In genomic region chr2:97645700-97646629, GRCh38 we compare ENCODE assay signal across 8 cellular contexts. TPM values are rescaled to one million over a fixed set of nuclear protein-coding genes. Genes with fewer than 3 reads are reported as not detected.
DNase-seq lines count a peak whose midpoint lies in the region; ATAC-seq and TF ChIP-seq lines count a peak whose summit lies in the region.

COX5B (plus strand) TSS chr2:97646062; CDS start chr2:97646087, 25 bp downstream.

- no peaks in the 10 kb centered on the region for H3K27me3 ChIP-seq in right atrium auricular region
- H3K27me3 ChIP-seq in uterus, result no peaks in the 10 kb centered on the region

- H3K4me3 ChIP-seq in right atrium auricular region (peak within 1 kb of the TSS; percentile 90 to 91), uterus (peak within 1 kb of the TSS; percentile 90 to 96)

- H3K36me3 ChIP-seq in right atrium auricular region (peaks cover 37% of the 10 kb centered on the region), uterus (no peaks in the 10 kb centered on the region)

- no peaks in the 10 kb centered on the region for H3K9me3 ChIP-seq in right atrium auricular region
- no peaks in the 10 kb centered on the region for H3K9me3 ChIP-seq in uterus

- H3K27ac ChIP-seq in right atrium auricular region (peak within 1 kb of the TSS; percentile 93 to 94), uterus (peak within 1 kb of the TSS; percentile 92)

- TF ChIP-seq CTCF in right atrium auricular region (IDR thresholded peaks at IDR 0.05), result no peak
- TF ChIP-seq CTCF in uterus (IDR thresholded peaks at IDR 0.05), result peak in 3 of 4 experiments; percentile 11 to 38 (median 22)

- TF ChIP-seq POLR2A in uterus (IDR thresholded peaks at IDR 0.05), result peak; percentile 76 to 91

- ATAC-seq in GM18499 (IDR thresholded peaks at IDR 0.05; ENCODE audit: insufficient read depth, unreplicated experiment) (peak; percentile 87), HG02943 (IDR thresholded peaks at IDR 0.05; ENCODE audit: low read depth, unreplicated experiment) (peak; percentile 96)

- intact Hi-C loops in T-helper 2 cell treated with Interferon-gamma antibody and Interleukin-4, amounts not matched to agents 100 ng/mL and 5 ng/mL, for 36 hours (cut with micrococcal nuclease), result loop anchor here (1.0 to 5.0 kb wide), 5 partner anchors 18 to 1691 kb away; partner anchors contain the start of genes ACTR1B, EIF5B, TMEM131 and TXNDC9
- intact Hi-C loops in uterus (cut with DNase I; ENCODE audit: low total_unique reads), result no loop called here

- DNase-seq in NCI-H187 treated with DMSO at 0.1 percent for 48 hours (lab: John Stamatoyannopoulos, UW), result peak; percentile 91
- DNase-seq in anterior cingulate cortex (lab: John Stamatoyannopoulos, UW), result peak; percentile 90 to 100 (median 98)
- peak; percentile 99 for DNase-seq in right atrium auricular region (ENCODE audit: low spot score)
- peak; percentile 89 for DNase-seq in pulmonary artery endothelial cell (ENCODE audit: low read depth, low spot score)
- peak; percentile 99 for DNase-seq in uterus

- H3K4me1 ChIP-seq in right atrium auricular region, result peaks cover 0 to 20% of the 10 kb centered on the region in 2 donors
- H3K4me1 ChIP-seq in uterus, result no peaks in the 10 kb centered on the region

RNA-seq across cellular contexts. Expression of gene COX5B, which starts in this region (rescaled TPM):
- total RNA-seq in T-helper 2 cell treated with Interferon-gamma antibody and Interleukin-4, amounts not matched to agents 100 ng/mL and 5 ng/mL, for 36 hours, result 203 and 216 TPM in 2 replicates
- total RNA-seq in right atrium auricular region (1,000 to 10,000 TPM; 1,312 to 1,415 TPM), pulmonary artery endothelial cell (219 and 270 TPM in 2 replicates), uterus (1,000 to 10,000 TPM in 1 of 4 donors, 100 to 1,000 TPM in 3; 104 to 1,249 (median 289) TPM)

Comparison
In these comparisons a context has a peak if more than half of its experiments do, and no peak if none do; other contexts are left out.
1. Peak in every context shown above with its lines: DNase-seq, ATAC-seq, H3K4me3 ChIP-seq and H3K27ac ChIP-seq.
2. CTCF ChIP-seq: peak in uterus (3 of 4); none in right atrium auricular region (0 of 2).